ENCODE assay signal across 1 cellular context in genomic region chr12:109604132-109604585, GRCh38.
TF ChIP-seq lines count a peak whose summit lies in the region.

No MANE protein-coding gene starts in this region.

TF ChIP-seq in HepG2, 621 proteins besides CTCF, POLR2A, EP300 and RAD21 (continued from another document and continues in another):
- TF ChIP-seq PAXIP1 (CRISPR knock-in tag; conservative IDR thresholded peaks at IDR 0.05) (peak; percentile 71), RFX3 (CRISPR knock-in tag; IDR thresholded peaks at IDR 0.05) (no peak), PAF1 (CRISPR knock-in tag; IDR thresholded peaks at IDR 0.05) (no peak), HNRNPLL (IDR thresholded peaks at IDR 0.05; ENCODE audit: low read depth, low read length, poor library complexity, severe bottlenecking) (no peak), ZFX (CRISPR knock-in tag; IDR thresholded peaks at IDR 0.05; ENCODE audit: low read depth) (peak; percentile 77), ZMYM2 (CRISPR knock-in tag; IDR thresholded peaks at IDR 0.05) (peak; percentile 77; the same call in 1 of the 2 replicates), MYNN (CRISPR knock-in tag; IDR thresholded peaks at IDR 0.05; ENCODE audit: low read depth) (no peak), ZNF598 (CRISPR knock-in tag; IDR thresholded peaks at IDR 0.05; ENCODE audit: borderline replicate concordance) (no peak), ZNF639 (CRISPR knock-in tag; conservative IDR thresholded peaks at IDR 0.05) (no peak), ZKSCAN5 (CRISPR knock-in tag; IDR thresholded peaks at IDR 0.05) (peak; percentile 73), GATA4 (IDR thresholded peaks at IDR 0.05; ENCODE audit: borderline replicate concordance, low read depth) (no peak), ZNF501 (CRISPR knock-in tag; IDR thresholded peaks at IDR 0.05) (no peak), ZNF614 (CRISPR knock-in tag; IDR thresholded peaks at IDR 0.05; ENCODE audit: borderline replicate concordance) (no peak), KMT2B (CRISPR knock-in tag; IDR thresholded peaks at IDR 0.05) (no peak), TCF7 (IDR thresholded peaks at IDR 0.05; ENCODE audit: low read depth) (peak; percentile 63), HNRNPH1 (optimal IDR thresholded peaks at IDR 0.05; ENCODE audit: low read depth, low read length) (no peak), JDP2 (CRISPR knock-in tag; IDR thresholded peaks at IDR 0.05; ENCODE audit: borderline replicate concordance) (no peak), CHD2 (IDR thresholded peaks at IDR 0.05; ENCODE audit: low read depth, low read length) (no peak), TGIF2 (CRISPR knock-in tag; IDR thresholded peaks at IDR 0.05) (no peak), KLF11 (CRISPR knock-in tag; IDR thresholded peaks at IDR 0.05) (no peak), ZNF713 (CRISPR knock-in tag; IDR thresholded peaks at IDR 0.05) (no peak)
- TF ChIP-seq, protein P1, sequence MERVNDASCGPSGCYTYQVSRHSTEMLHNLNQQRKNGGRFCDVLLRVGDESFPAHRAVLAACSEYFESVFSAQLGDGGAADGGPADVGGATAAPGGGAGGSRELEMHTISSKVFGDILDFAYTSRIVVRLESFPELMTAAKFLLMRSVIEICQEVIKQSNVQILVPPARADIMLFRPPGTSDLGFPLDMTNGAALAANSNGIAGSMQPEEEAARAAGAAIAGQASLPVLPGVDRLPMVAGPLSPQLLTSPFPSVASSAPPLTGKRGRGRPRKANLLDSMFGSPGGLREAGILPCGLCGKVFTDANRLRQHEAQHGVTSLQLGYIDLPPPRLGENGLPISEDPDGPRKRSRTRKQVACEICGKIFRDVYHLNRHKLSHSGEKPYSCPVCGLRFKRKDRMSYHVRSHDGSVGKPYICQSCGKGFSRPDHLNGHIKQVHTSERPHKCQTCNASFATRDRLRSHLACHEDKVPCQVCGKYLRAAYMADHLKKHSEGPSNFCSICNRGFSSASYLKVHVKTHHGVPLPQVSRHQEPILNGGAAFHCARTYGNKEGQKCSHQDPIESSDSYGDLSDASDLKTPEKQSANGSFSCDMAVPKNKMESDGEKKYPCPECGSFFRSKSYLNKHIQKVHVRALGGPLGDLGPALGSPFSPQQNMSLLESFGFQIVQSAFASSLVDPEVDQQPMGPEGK (CRISPR knock-in tag; IDR thresholded peaks at IDR 0.05), result 0 out of 2 replicates have a peak, but pooled peaks have one; percentile 10
- TF ChIP-seq, protein P2, sequence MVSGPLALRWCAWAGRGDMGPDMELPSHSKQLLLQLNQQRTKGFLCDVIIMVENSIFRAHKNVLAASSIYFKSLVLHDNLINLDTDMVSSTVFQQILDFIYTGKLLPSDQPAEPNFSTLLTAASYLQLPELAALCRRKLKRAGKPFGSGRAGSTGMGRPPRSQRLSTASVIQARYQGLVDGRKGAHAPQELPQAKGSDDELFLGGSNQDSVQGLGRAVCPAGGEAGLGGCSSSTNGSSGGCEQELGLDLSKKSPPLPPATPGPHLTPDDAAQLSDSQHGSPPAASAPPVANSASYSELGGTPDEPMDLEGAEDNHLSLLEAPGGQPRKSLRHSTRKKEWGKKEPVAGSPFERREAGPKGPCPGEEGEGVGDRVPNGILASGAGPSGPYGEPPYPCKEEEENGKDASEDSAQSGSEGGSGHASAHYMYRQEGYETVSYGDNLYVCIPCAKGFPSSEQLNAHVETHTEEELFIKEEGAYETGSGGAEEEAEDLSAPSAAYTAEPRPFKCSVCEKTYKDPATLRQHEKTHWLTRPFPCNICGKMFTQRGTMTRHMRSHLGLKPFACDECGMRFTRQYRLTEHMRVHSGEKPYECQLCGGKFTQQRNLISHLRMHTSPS (CRISPR knock-in tag; IDR thresholded peaks at IDR 0.05; ENCODE audit: low read depth), result no peak
- TF ChIP-seq, protein P3, sequence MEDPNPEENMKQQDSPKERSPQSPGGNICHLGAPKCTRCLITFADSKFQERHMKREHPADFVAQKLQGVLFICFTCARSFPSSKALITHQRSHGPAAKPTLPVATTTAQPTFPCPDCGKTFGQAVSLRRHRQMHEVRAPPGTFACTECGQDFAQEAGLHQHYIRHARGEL (CRISPR knock-in tag; IDR thresholded peaks at IDR 0.05), result no peak
- TF ChIP-seq, protein P4, sequence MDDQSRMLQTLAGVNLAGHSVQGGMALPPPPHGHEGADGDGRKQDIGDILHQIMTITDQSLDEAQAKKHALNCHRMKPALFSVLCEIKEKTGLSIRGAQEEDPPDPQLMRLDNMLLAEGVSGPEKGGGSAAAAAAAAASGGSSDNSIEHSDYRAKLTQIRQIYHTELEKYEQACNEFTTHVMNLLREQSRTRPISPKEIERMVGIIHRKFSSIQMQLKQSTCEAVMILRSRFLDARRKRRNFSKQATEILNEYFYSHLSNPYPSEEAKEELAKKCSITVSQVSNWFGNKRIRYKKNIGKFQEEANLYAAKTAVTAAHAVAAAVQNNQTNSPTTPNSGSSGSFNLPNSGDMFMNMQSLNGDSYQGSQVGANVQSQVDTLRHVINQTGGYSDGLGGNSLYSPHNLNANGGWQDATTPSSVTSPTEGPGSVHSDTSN (CRISPR knock-in tag; IDR thresholded peaks at IDR 0.05; ENCODE audit: borderline replicate concordance), result no peak
- TF ChIP-seq, protein P5, sequence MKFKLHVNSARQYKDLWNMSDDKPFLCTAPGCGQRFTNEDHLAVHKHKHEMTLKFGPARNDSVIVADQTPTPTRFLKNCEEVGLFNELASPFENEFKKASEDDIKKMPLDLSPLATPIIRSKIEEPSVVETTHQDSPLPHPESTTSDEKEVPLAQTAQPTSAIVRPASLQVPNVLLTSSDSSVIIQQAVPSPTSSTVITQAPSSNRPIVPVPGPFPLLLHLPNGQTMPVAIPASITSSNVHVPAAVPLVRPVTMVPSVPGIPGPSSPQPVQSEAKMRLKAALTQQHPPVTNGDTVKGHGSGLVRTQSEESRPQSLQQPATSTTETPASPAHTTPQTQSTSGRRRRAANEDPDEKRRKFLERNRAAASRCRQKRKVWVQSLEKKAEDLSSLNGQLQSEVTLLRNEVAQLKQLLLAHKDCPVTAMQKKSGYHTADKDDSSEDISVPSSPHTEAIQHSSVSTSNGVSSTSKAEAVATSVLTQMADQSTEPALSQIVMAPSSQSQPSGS (CRISPR knock-in tag; IDR thresholded peaks at IDR 0.05), result no peak
- TF ChIP-seq, protein P6, sequence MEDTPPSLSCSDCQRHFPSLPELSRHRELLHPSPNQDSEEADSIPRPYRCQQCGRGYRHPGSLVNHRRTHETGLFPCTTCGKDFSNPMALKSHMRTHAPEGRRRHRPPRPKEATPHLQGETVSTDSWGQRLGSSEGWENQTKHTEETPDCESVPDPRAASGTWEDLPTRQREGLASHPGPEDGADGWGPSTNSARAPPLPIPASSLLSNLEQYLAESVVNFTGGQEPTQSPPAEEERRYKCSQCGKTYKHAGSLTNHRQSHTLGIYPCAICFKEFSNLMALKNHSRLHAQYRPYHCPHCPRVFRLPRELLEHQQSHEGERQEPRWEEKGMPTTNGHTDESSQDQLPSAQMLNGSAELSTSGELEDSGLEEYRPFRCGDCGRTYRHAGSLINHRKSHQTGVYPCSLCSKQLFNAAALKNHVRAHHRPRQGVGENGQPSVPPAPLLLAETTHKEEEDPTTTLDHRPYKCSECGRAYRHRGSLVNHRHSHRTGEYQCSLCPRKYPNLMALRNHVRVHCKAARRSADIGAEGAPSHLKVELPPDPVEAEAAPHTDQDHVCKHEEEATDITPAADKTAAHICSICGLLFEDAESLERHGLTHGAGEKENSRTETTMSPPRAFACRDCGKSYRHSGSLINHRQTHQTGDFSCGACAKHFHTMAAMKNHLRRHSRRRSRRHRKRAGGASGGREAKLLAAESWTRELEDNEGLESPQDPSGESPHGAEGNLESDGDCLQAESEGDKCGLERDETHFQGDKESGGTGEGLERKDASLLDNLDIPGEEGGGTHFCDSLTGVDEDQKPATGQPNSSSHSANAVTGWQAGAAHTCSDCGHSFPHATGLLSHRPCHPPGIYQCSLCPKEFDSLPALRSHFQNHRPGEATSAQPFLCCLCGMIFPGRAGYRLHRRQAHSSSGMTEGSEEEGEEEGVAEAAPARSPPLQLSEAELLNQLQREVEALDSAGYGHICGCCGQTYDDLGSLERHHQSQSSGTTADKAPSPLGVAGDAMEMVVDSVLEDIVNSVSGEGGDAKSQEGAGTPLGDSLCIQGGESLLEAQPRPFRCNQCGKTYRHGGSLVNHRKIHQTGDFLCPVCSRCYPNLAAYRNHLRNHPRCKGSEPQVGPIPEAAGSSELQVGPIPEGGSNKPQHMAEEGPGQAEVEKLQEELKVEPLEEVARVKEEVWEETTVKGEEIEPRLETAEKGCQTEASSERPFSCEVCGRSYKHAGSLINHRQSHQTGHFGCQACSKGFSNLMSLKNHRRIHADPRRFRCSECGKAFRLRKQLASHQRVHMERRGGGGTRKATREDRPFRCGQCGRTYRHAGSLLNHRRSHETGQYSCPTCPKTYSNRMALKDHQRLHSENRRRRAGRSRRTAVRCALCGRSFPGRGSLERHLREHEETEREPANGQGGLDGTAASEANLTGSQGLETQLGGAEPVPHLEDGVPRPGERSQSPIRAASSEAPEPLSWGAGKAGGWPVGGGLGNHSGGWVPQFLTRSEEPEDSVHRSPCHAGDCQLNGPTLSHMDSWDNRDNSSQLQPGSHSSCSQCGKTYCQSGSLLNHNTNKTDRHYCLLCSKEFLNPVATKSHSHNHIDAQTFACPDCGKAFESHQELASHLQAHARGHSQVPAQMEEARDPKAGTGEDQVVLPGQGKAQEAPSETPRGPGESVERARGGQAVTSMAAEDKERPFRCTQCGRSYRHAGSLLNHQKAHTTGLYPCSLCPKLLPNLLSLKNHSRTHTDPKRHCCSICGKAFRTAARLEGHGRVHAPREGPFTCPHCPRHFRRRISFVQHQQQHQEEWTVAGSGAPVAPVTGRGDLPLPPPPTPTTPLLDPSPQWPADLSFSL (CRISPR knock-in tag; IDR thresholded peaks at IDR 0.05), result no peak
- TF ChIP-seq, protein P7, sequence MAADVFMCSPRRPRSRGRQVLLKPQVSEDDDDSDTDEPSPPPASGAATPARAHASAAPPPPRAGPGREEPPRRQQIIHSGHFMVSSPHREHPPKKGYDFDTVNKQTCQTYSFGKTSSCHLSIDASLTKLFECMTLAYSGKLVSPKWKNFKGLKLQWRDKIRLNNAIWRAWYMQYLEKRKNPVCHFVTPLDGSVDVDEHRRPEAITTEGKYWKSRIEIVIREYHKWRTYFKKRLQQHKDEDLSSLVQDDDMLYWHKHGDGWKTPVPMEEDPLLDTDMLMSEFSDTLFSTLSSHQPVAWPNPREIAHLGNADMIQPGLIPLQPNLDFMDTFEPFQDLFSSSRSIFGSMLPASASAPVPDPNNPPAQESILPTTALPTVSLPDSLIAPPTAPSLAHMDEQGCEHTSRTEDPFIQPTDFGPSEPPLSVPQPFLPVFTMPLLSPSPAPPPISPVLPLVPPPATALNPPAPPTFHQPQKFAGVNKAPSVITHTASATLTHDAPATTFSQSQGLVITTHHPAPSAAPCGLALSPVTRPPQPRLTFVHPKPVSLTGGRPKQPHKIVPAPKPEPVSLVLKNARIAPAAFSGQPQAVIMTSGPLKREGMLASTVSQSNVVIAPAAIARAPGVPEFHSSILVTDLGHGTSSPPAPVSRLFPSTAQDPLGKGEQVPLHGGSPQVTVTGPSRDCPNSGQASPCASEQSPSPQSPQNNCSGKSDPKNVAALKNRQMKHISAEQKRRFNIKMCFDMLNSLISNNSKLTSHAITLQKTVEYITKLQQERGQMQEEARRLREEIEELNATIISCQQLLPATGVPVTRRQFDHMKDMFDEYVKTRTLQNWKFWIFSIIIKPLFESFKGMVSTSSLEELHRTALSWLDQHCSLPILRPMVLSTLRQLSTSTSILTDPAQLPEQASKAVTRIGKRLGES (CRISPR knock-in tag; IDR thresholded peaks at IDR 0.05; ENCODE audit: borderline replicate concordance), result no peak
- TF ChIP-seq, protein P8, sequence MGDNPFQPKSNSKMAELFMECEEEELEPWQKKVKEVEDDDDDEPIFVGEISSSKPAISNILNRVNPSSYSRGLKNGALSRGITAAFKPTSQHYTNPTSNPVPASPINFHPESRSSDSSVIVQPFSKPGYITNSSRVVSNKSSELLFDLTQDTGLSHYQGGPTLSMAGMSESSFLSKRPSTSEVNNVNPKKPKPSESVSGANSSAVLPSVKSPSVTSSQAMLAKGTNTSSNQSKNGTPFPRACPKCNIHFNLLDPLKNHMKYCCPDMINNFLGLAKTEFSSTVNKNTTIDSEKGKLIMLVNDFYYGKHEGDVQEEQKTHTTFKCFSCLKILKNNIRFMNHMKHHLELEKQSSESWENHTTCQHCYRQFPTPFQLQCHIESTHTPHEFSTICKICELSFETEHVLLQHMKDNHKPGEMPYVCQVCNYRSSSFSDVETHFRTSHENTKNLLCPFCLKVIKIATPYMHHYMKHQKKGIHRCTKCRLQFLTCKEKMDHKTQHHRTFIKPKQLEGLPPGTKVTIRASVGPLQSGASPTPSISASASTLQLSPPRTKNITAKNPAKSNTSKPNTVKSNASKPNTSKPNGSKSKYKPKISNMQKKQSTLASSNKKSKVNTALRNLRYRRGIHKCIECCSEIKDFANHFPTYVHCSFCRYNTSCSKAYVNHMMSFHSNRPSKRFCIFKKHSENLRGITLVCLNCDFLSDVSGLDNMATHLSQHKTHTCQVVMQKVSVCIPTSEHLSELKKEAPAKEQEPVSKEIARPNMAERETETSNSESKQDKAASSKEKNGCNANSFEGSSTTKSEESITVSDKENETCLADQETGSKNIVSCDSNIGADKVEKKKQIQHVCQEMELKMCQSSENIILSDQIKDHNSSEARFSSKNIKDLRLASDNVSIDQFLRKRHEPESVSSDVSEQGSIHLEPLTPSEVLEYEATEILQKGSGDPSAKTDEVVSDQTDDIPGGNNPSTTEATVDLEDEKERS (CRISPR knock-in tag; IDR thresholded peaks at IDR 0.05), result no peak; the same call in 1 of the 2 replicates
